20 cellular contexts compared by ENCODE assay signal in genomic region chr9:84300271-84300670, GRCh38. TPM values are rescaled to one million over a fixed set of nuclear protein-coding genes. Genes with fewer than 3 reads are reported as not detected.
DNase-seq lines count a peak whose midpoint lies in the region; ATAC-seq and TF ChIP-seq lines count a peak whose summit lies in the region.
"Had no signal": no experiment of that assay in that cellular context is flagged by ENCODE, and none has a peak within 500 bp of the region (broad histone marks: within the 10 kb centered on the region; RNA-seq: fewer than 3 reads in every experiment).

No MANE protein-coding gene starts in this region.

- ATAC-seq in HG03460 (IDR thresholded peaks at IDR 0.05; ENCODE audit: unreplicated experiment): no peak
- ATAC-seq: activated naive CD4-positive, alpha-beta T cell treated with anti-CD3 and anti-CD28 coated beads, Interleukin-2, amount 50 U/mL, for 72 hours; activated T-cell treated with anti-CD3 and anti-CD28 coated beads, Interleukin-2, amount 50 U/mL, for 4 hours; naive thymus-derived CD4-positive, alpha-beta T cell; T-cell had no signal

- H3K4me3 ChIP-seq in adrenal gland: no peak overlapping the region
- no peak overlapping the region for H3K4me3 ChIP-seq in fibroblast of mammary gland (ENCODE audit: control insufficient read depth, low read depth, low read length)
- no peak overlapping the region for H3K4me3 ChIP-seq in skeletal muscle cell (ENCODE audit: low read depth, low read length)
- no peak overlapping the region for H3K4me3 ChIP-seq in dorsolateral prefrontal cortex
- H3K4me3 ChIP-seq: BLaER1, lung, smooth muscle cell, tibial artery had no signal

- H3K27me3 ChIP-seq in adrenal gland (no peaks in the 10 kb centered on the region), dorsolateral prefrontal cortex (no peaks in the 10 kb centered on the region)
- H3K27me3 ChIP-seq: BLaER1, tibial artery had no signal

- intact Hi-C loops in adrenal gland (cut with DNase I) (no loop called here), dorsolateral prefrontal cortex (cut with DNase I) (no loop called here)

- no peaks in the 10 kb centered on the region for H3K9me3 Mint-ChIP-seq in endothelial cell (ENCODE audit: unreplicated experiment)
- H3K9me3 Mint-ChIP-seq: activated T-cell treated with anti-CD3 and anti-CD28 coated beads, Interleukin-2, amount 50 U/mL, for 4 hours; T-cell had no signal

- no peaks in the 10 kb centered on the region for H3K36me3 ChIP-seq in adrenal gland (replicated peaks in 1 of 2)
- H3K36me3 ChIP-seq: BLaER1, tibial artery had no signal

- no peak for TF ChIP-seq CTCF in adrenal gland (IDR thresholded peaks at IDR 0.05)
- no peak for TF ChIP-seq CTCF in fibroblast of mammary gland (conservative IDR thresholded peaks at IDR 0.05; ENCODE audit: control insufficient read depth, insufficient read depth, low read depth, low read length)
- no peak for TF ChIP-seq CTCF in endothelial cell (IDR thresholded peaks at IDR 0.05; ENCODE audit: unreplicated experiment)
- no peak for TF ChIP-seq CTCF in dorsolateral prefrontal cortex (IDR thresholded peaks at IDR 0.05 in 54 of 56, conservative IDR thresholded peaks at IDR 0.05 in 2 of 56; ENCODE audit: low read depth in 1 of 56, partially characterized antibody in 56 of 56)

- no peaks in the 10 kb centered on the region for H3K9me3 ChIP-seq in adrenal gland (replicated peaks in 1 of 3)
- H3K9me3 ChIP-seq: BLaER1, tibial artery had no signal

- H3K36me3 Mint-ChIP-seq in endothelial cell (ENCODE audit: low read depth, unreplicated experiment): no peaks in the 10 kb centered on the region
- H3K36me3 Mint-ChIP-seq: T-cell had no signal

- H3K4me3 Mint-ChIP-seq in endothelial cell (ENCODE audit: unreplicated experiment): no peak overlapping the region
- H3K4me3 Mint-ChIP-seq: activated T-cell treated with anti-CD3 and anti-CD28 coated beads, Interleukin-2, amount 50 U/mL, for 4 hours; naive thymus-derived CD4-positive, alpha-beta T cell; T-cell had no signal

- no peak for TF ChIP-seq POLR2A in adrenal gland (IDR thresholded peaks at IDR 0.05)

- H3K27ac ChIP-seq in adrenal gland (no peak overlapping the region), dorsolateral prefrontal cortex (no peak overlapping the region)
- H3K27ac ChIP-seq: BLaER1, tibial artery had no signal

- H3K27ac Mint-ChIP-seq in endothelial cell (ENCODE audit: unreplicated experiment): no peak overlapping the region
- H3K27ac Mint-ChIP-seq: naive thymus-derived CD4-positive, alpha-beta T cell; T-cell had no signal

- DNase-seq in HCEC 1CT (peak; percentile 52), adrenal gland (peak; percentile 40 to 69 (median 62)), fibroblast of mammary gland (ENCODE audit: low read depth) (peak; percentile 74), skeletal muscle cell (ENCODE audit: low read depth) (peak; percentile 45), endothelial cell (ENCODE audit: low spot score) (no peak), dorsolateral prefrontal cortex (no peak)
- DNase-seq: activated CD4-positive, alpha-beta T cell treated with anti-CD3 and anti-CD28 coated beads, Interleukin-2, amount 50 U/mL, for 48 hours; activated T-cell treated with anti-CD3 and anti-CD28 coated beads, Interleukin-2, amount 50 U/mL, for 4 hours; MV-4-11; naive thymus-derived CD4-positive, alpha-beta T cell; NCI-H187 treated with DMSO at 0.1 percent for 48 hours; NCI-H510A; posterior cingulate gyrus; T-cell; tibial artery had no signal

- H3K4me1 Mint-ChIP-seq in endothelial cell (ENCODE audit: unreplicated experiment): peaks cover 5% of the 10 kb centered on the region

- no peaks in the 10 kb centered on the region for H3K27me3 Mint-ChIP-seq in endothelial cell (ENCODE audit: unreplicated experiment)
- H3K27me3 Mint-ChIP-seq: naive thymus-derived CD4-positive, alpha-beta T cell; T-cell had no signal

- 41 to 62% (median 47%) methylated on average over 4 to 5 of the region's 5 CpGs for WGBS in adrenal gland, 4 donors

- peaks cover 6 to 11% of the 10 kb centered on the region in 2 donors for H3K4me1 ChIP-seq in adrenal gland (replicated peaks in 1 of 2)
- H3K4me1 ChIP-seq: BLaER1, tibial artery had no signal

RNA-seq across cellular contexts. Expression of gene SLC28A3, which starts 40.3 kb away (rescaled TPM):
- total RNA-seq in adrenal gland (not detected), endothelial cell (ENCODE audit: unreplicated experiment) (0.26 TPM), dorsolateral prefrontal cortex (under 1 TPM in 13 of 120 experiments, not detected in 107; 0.09 to 0.21 (median 0.11) TPM)
- polyA plus RNA-seq in adrenal gland: under 1 TPM in 2 of 3 donors, not detected in 1; 0.04 to 0.40 TPM
- total RNA-seq: T-cell had no signal
- polyA plus RNA-seq: naive thymus-derived CD4-positive, alpha-beta T cell had no signal

Comparison
In these comparisons a context has a peak if more than half of its experiments do, and no peak if none do; other contexts are left out.
1. DNase-seq: peak in HCEC 1CT (single experiment), adrenal gland (7 of 7), fibroblast of mammary gland (single experiment) and skeletal muscle cell (single experiment); none in endothelial cell (single experiment) and dorsolateral prefrontal cortex (0 of 10).